ENCODE assay signal across 18 cellular contexts in genomic region chr6:25692472-25692871, GRCh38. TPM values are rescaled to one million over a fixed set of nuclear protein-coding genes. Genes with fewer than 3 reads are reported as not detected.
"Had no signal": no experiment of that assay in that cellular context is flagged by ENCODE, and none has a peak within 500 bp of the region (broad histone marks: within the 10 kb centered on the region; RNA-seq: fewer than 3 reads in every experiment).

No MANE protein-coding gene starts in this region.

- H3K4me1 ChIP-seq: heart right ventricle, stomach had no signal

- H3K27ac Mint-ChIP-seq: activated B cell treated with CpG ODN at 0.5 μM for 24 hours; activated CD4-positive, alpha-beta T cell treated with anti-CD3 and anti-CD28 coated beads, Interleukin-2, amount 10 ng/mL, durations not matched to agents 24 days and 14 days; activated naive CD8-positive, alpha-beta T cell treated with anti-CD3 and anti-CD28 coated beads, Interleukin-2, amount 50 U/mL, for 24 hours; natural killer cell treated with Interleukin-12 subunit alpha and Interleukin-12 subunit beta and Interleukin-15 and Interleukin-18, amount 100 ng/mL, for 72 hours had no signal

- H3K27ac ChIP-seq: heart right ventricle, stomach, thoracic aorta had no signal

- DNase-seq: activated B cell treated with CpG ODN at 0.5 μM for 24 hours; activated CD4-positive, alpha-beta T cell treated with anti-CD3 and anti-CD28 coated beads, Interleukin-2, amount 10 ng/mL, durations not matched to agents 24 days and 14 days; activated CD8-positive, alpha-beta memory T cell treated with anti-CD3 and anti-CD28 coated beads for 24 hours; activated naive CD4-positive, alpha-beta T cell treated with Interleukin-2 at 50 U/mL for 16 hours; activated naive CD8-positive, alpha-beta T cell treated with anti-CD3 and anti-CD28 coated beads, Interleukin-2, amount 50 U/mL, for 24 hours; effector CD4-positive, alpha-beta T cell; heart right ventricle; mucosa of descending colon; stimulated activated CD4-positive, alpha-beta T cell treated with anti-CD3 and anti-CD28 coated beads, Interleukin-15, amount 100 ng/mL, for 24 hours; stomach; T-helper 1 cell had no signal

- H3K36me3 ChIP-seq: heart right ventricle, stomach, thoracic aorta had no signal

- H3K9me3 ChIP-seq: heart right ventricle, mucosa of descending colon, stomach, thoracic aorta had no signal

- H3K9me3 Mint-ChIP-seq: activated B cell treated with CpG ODN at 0.5 μM for 24 hours; activated CD4-positive, alpha-beta T cell treated with anti-CD3 and anti-CD28 coated beads, Interleukin-2, amount 10 ng/mL, durations not matched to agents 24 days and 14 days; activated naive CD8-positive, alpha-beta T cell treated with anti-CD3 and anti-CD28 coated beads, Interleukin-2, amount 50 U/mL, for 24 hours; natural killer cell treated with Interleukin-12 subunit alpha and Interleukin-12 subunit beta and Interleukin-15 and Interleukin-18, amount 100 ng/mL, for 72 hours had no signal

- H3K36me3 Mint-ChIP-seq: natural killer cell treated with Interleukin-12 subunit alpha and Interleukin-12 subunit beta and Interleukin-15 and Interleukin-18, amount 100 ng/mL, for 72 hours had no signal

- H3K4me1 Mint-ChIP-seq: activated B cell treated with CpG ODN at 0.5 μM for 24 hours; activated CD4-positive, alpha-beta T cell treated with anti-CD3 and anti-CD28 coated beads, Interleukin-2, amount 10 ng/mL, durations not matched to agents 24 days and 14 days; activated naive CD8-positive, alpha-beta T cell treated with anti-CD3 and anti-CD28 coated beads, Interleukin-2, amount 50 U/mL, for 24 hours had no signal

- H3K4me3 Mint-ChIP-seq: activated B cell treated with CpG ODN at 0.5 μM for 24 hours; activated CD4-positive, alpha-beta T cell treated with anti-CD3 and anti-CD28 coated beads, Interleukin-2, amount 10 ng/mL, durations not matched to agents 24 days and 14 days; activated naive CD8-positive, alpha-beta T cell treated with anti-CD3 and anti-CD28 coated beads, Interleukin-2, amount 50 U/mL, for 24 hours; natural killer cell treated with Interleukin-12 subunit alpha and Interleukin-12 subunit beta and Interleukin-15 and Interleukin-18, amount 100 ng/mL, for 72 hours had no signal

- ATAC-seq: activated naive CD8-positive, alpha-beta T cell treated with anti-CD3 and anti-CD28 coated beads, Interleukin-2, amount 50 U/mL, for 24 hours; heart right ventricle; mucosa of descending colon; natural killer cell treated with Interleukin-12 subunit alpha and Interleukin-12 subunit beta and Interleukin-15 and Interleukin-18, amount 100 ng/mL, for 72 hours had no signal

- H3K4me3 ChIP-seq: heart right ventricle, mucosa of descending colon, stomach, thoracic aorta had no signal

RNA-seq across cellular contexts. Expression of gene SCGN, which starts 40.5 kb away (rescaled TPM):
- total RNA-seq: activated B cell treated with CpG ODN at 0.5 μM for 24 hours; activated CD4-positive, alpha-beta T cell treated with anti-CD3 and anti-CD28 coated beads, Interleukin-2, amount 10 ng/mL, durations not matched to agents 24 days and 14 days; cardiac septum; fibroblast of lung; lower leg skin; natural killer cell treated with Interleukin-12 subunit alpha and Interleukin-12 subunit beta and Interleukin-15 and Interleukin-18, amount 100 ng/mL, for 72 hours; osteoblast; pulmonary artery endothelial cell had no signal
